In genomic region chr5:39531299-39531698, GRCh38 we compare ENCODE assay signal across 32 cellular contexts.
"Had no signal": no experiment of that assay in that cellular context is flagged by ENCODE, and none has a peak within 500 bp of the region (broad histone marks: within the 10 kb centered on the region; RNA-seq: fewer than 3 reads in every experiment).

No MANE protein-coding gene starts in this region.

- H3K9me3 Mint-ChIP-seq: activated CD4-positive, alpha-beta T cell treated with anti-CD3 and anti-CD28 coated beads, Interleukin-2, amount 10 ng/mL, durations not matched to agents 7 days and 5 days; activated naive CD4-positive, alpha-beta T cell treated with anti-CD3 and anti-CD28 coated beads, Interleukin-2, amount 10 ng/mL, durations not matched to agents 7 days and 5 days; activated naive CD8-positive, alpha-beta T cell treated with anti-CD3 and anti-CD28 coated beads, Interleukin-2, amount 50 U/mL, for 24 hours; activated T-cell treated with anti-CD3 and anti-CD28 coated beads, Interleukin-2, amount 50 U/mL, for 4 hours; activated T-helper 1 cell treated with anti-CD3 and anti-CD28 coated beads, Interleukin-12 subunit alpha, Interleukin-12 subunit beta, Interleukin-2, Interleukin-4 antibody, amounts not matched to agents 30 ng/mL and 10 ng/mL and 1 ng/mL, durations not matched to agents 14 hours and 24 hours and 36 hours; brain; T-helper 1 cell treated with Interleukin-12 subunit alpha and Interleukin-12 subunit beta and Interleukin-4 antibody, amounts not matched to agents 30 μg/mL and 1 μg/mL, for 36 hours; T-helper 2 cell treated with Interferon-gamma antibody and Interleukin-4, amounts not matched to agents 5 μg/mL and 100 μg/mL, for 36 hours; WTC11 had no signal

- H3K4me1 Mint-ChIP-seq: activated CD4-positive, alpha-beta T cell treated with anti-CD3 and anti-CD28 coated beads for 36 hours; activated CD4-positive, alpha-beta T cell treated with anti-CD3 and anti-CD28 coated beads, Interleukin-2, amount 10 ng/mL, durations not matched to agents 7 days and 5 days; activated naive CD4-positive, alpha-beta T cell treated with anti-CD3 and anti-CD28 coated beads, Interleukin-2, amount 10 ng/mL, durations not matched to agents 7 days and 5 days; activated naive CD8-positive, alpha-beta T cell treated with anti-CD3 and anti-CD28 coated beads, Interleukin-2, amount 50 U/mL, for 24 hours; brain had no signal

- DNase-seq: activated CD4-positive, alpha-beta T cell treated with anti-CD3 and anti-CD28 coated beads for 36 hours; activated CD4-positive, alpha-beta T cell treated with anti-CD3 and anti-CD28 coated beads, Interleukin-2, amount 10 ng/mL, durations not matched to agents 7 days and 5 days; activated CD4-positive, alpha-beta T cell treated with anti-CD3 and anti-CD28 coated beads, Interleukin-2, amount 50 U/mL, for 48 hours; activated CD8-positive, alpha-beta memory T cell treated with anti-CD3 and anti-CD28 coated beads, Interleukin-2, amount 50 U/mL, for 4 hours; activated gamma-delta T cell treated with Interleukin-2 at 50 U/mL for 16 hours; activated naive CD4-positive, alpha-beta T cell treated with anti-CD3 and anti-CD28 coated beads, Interleukin-2, amount 10 ng/mL, durations not matched to agents 7 days and 5 days; activated naive CD8-positive, alpha-beta T cell treated with anti-CD3 and anti-CD28 coated beads, Interleukin-2, amount 50 U/mL, for 24 hours; activated T-cell treated with anti-CD3 and anti-CD28 coated beads for 4 hours; activated T-cell treated with anti-CD3 and anti-CD28 coated beads, Interleukin-2, amount 50 U/mL, for 4 hours; anterior cingulate cortex; caudate nucleus; cerebellar nuclear complex; MM.1S; NCI-H1092; NCI-H1436 treated with DMSO at 0.1 percent for 48 hours; NCI-H1694 treated with DMSO at 0.1 percent for 48 hours; NCI-H2029; NCI-H510A; NCI-H526; NCI-H748 treated with DMSO at 0.1 percent for 48 hours; NK-92 treated with Interleukin-12 subunit alpha and Interleukin-12 subunit beta, amount 100 ng/mL, for 24 hours; SHP77; SJCRH30 had no signal

- H3K27me3 ChIP-seq: SJCRH30 had no signal

- H3K27ac Mint-ChIP-seq: activated CD4-positive, alpha-beta T cell treated with anti-CD3 and anti-CD28 coated beads for 36 hours; activated CD4-positive, alpha-beta T cell treated with anti-CD3 and anti-CD28 coated beads, Interleukin-2, amount 10 ng/mL, durations not matched to agents 7 days and 5 days; activated naive CD4-positive, alpha-beta T cell treated with anti-CD3 and anti-CD28 coated beads, Interleukin-2, amount 10 ng/mL, durations not matched to agents 7 days and 5 days; activated naive CD8-positive, alpha-beta T cell; activated naive CD8-positive, alpha-beta T cell treated with anti-CD3 and anti-CD28 coated beads, Interleukin-2, amount 50 U/mL, for 24 hours; activated T-helper 1 cell treated with anti-CD3 and anti-CD28 coated beads, Interleukin-12 subunit alpha, Interleukin-12 subunit beta, Interleukin-2, Interleukin-4 antibody, amounts not matched to agents 30 ng/mL and 10 ng/mL and 1 ng/mL, durations not matched to agents 14 hours and 24 hours and 36 hours; brain; T-helper 1 cell treated with Interleukin-12 subunit alpha and Interleukin-12 subunit beta and Interleukin-4 antibody, amounts not matched to agents 30 μg/mL and 1 μg/mL, for 36 hours; T-helper 2 cell treated with Interferon-gamma antibody and Interleukin-4, amounts not matched to agents 5 μg/mL and 100 μg/mL, for 36 hours; WTC11 had no signal

- ATAC-seq: activated CD4-positive, alpha-beta T cell treated with anti-CD3 and anti-CD28 coated beads for 36 hours; activated CD4-positive, CD25-positive, alpha-beta regulatory T cell treated with anti-CD3 and anti-CD28 coated beads, Interleukin-2, amount 50 U/mL, for 24 hours; activated naive CD8-positive, alpha-beta T cell treated with anti-CD3 and anti-CD28 coated beads, Interleukin-2, amount 50 U/mL, for 24 hours; activated T-cell treated with anti-CD3 and anti-CD28 coated beads, Interleukin-2, amount 50 U/mL, for 4 hours; Panc1; WTC11 had no signal

- H3K36me3 Mint-ChIP-seq: activated naive CD4-positive, alpha-beta T cell treated with anti-CD3 and anti-CD28 coated beads, Interleukin-2, amount 10 ng/mL, durations not matched to agents 7 days and 5 days; activated naive CD8-positive, alpha-beta T cell; brain; WTC11 had no signal

- H3K4me3 ChIP-seq: SJCRH30, SK-N-MC had no signal

- H3K36me3 ChIP-seq: SJCRH30 had no signal

- H3K4me3 Mint-ChIP-seq: activated CD4-positive, alpha-beta T cell treated with anti-CD3 and anti-CD28 coated beads for 36 hours; activated CD4-positive, alpha-beta T cell treated with anti-CD3 and anti-CD28 coated beads, Interleukin-2, amount 10 ng/mL, durations not matched to agents 7 days and 5 days; activated naive CD4-positive, alpha-beta T cell treated with anti-CD3 and anti-CD28 coated beads, Interleukin-2, amount 10 ng/mL, durations not matched to agents 7 days and 5 days; activated naive CD8-positive, alpha-beta T cell; activated naive CD8-positive, alpha-beta T cell treated with anti-CD3 and anti-CD28 coated beads, Interleukin-2, amount 50 U/mL, for 24 hours; activated T-cell treated with anti-CD3 and anti-CD28 coated beads, Interleukin-2, amount 50 U/mL, for 4 hours; activated T-helper 1 cell treated with anti-CD3 and anti-CD28 coated beads, Interleukin-12 subunit alpha, Interleukin-12 subunit beta, Interleukin-2, Interleukin-4 antibody, amounts not matched to agents 30 ng/mL and 10 ng/mL and 1 ng/mL, durations not matched to agents 14 hours and 24 hours and 36 hours; brain; T-helper 1 cell treated with Interleukin-12 subunit alpha and Interleukin-12 subunit beta and Interleukin-4 antibody, amounts not matched to agents 30 μg/mL and 1 μg/mL, for 36 hours; T-helper 2 cell treated with Interferon-gamma antibody and Interleukin-4, amounts not matched to agents 5 μg/mL and 100 μg/mL, for 36 hours; WTC11 had no signal
